In genomic region chr12:30782316-30783173, GRCh38 we compare ENCODE assay signal across 14 cellular contexts. TPM values are rescaled to one million over a fixed set of nuclear protein-coding genes. Genes with fewer than 3 reads are reported as not detected.
DNase-seq lines count a peak whose midpoint lies in the region; ATAC-seq and TF ChIP-seq lines count a peak whose summit lies in the region.
"Had no signal": no experiment of that assay in that cellular context is flagged by ENCODE, and none has a peak within 500 bp of the region (broad histone marks: within the 10 kb centered on the region; RNA-seq: fewer than 3 reads in every experiment).

No MANE protein-coding gene starts in this region.

- in situ Hi-C loops in Panc1 (cut with HindIII; ENCODE audit: low pct_unique_long_range_greater_than_20kb, low sequenced_read_pairs): no loop called here
- in situ Hi-C loops in KBM-7 (cut with MboI; ENCODE audit: low pct_unique_long_range_greater_than_20kb, low sequenced_read_pairs): no loop called here

- H3K27me3 ChIP-seq in AG04450 (ENCODE audit: control insufficient read depth, insufficient read depth, low read length) (no peaks in the 10 kb centered on the region), Panc1 (ENCODE audit: control insufficient read depth, insufficient read depth, low read length) (no peaks in the 10 kb centered on the region), heart right ventricle (no peaks in the 10 kb centered on the region), prostate gland (replicated peaks; ENCODE audit: insufficient read depth) (no peaks in the 10 kb centered on the region), Karpas-422 (ENCODE audit: low read length) (no peaks in the 10 kb centered on the region)

- BruUV-seq in Panc1 (replicated peaks; lab: Mats Ljungman, UMichigan): no TSS peak

- H3K36me3 ChIP-seq in Panc1 (ENCODE audit: control insufficient read depth, insufficient read depth, low read length) (no peaks in the 10 kb centered on the region), heart right ventricle (no peaks in the 10 kb centered on the region), prostate gland (no peaks in the 10 kb centered on the region), Karpas-422 (ENCODE audit: insufficient read depth, low read length) (no peaks in the 10 kb centered on the region)
- H3K36me3 ChIP-seq: HAP-1 had no signal

- DNase-seq in AG04450 (ENCODE audit: low read depth, low spot score): no peak
- no peak for DNase-seq in Panc1 (ENCODE audit: low read depth, low spot score)
- peak; percentile 42 to 43 for DNase-seq in heart right ventricle
- peak; percentile 34 for DNase-seq in prostate gland (ENCODE audit: low spot score)
- DNase-seq in Karpas-422: no peak
- no peak for DNase-seq in KBM-7
- DNase-seq in mesenteric fat pad (ENCODE audit: low spot score): no peak
- DNase-seq: AML-193, DMS79 treated with DMSO at 0.1 percent for 48 hours, NCI-H1105, NCI-H2081 treated with DMSO at 0.1 percent for 48 hours, NCI-H748 treated with DMSO at 0.1 percent for 48 hours, PC-3 had no signal

- ATAC-seq in Panc1 (peak; percentile 17; the same call in 1 of the 2 replicates), heart right ventricle (peak in 7 of 8 donors; percentile 41 to 89 (median 69))
- ATAC-seq: PC-3 had no signal

- intact Hi-C loops in Panc1 (cut with micrococcal nuclease; ENCODE audit: unreplicated experiment): no loop called here
- intact Hi-C loops in heart right ventricle (cut with DNase I): no loop called here
- intact Hi-C loops in prostate gland (cut with DNase I): no loop called here

- H3K4me3 ChIP-seq in AG04450 (ENCODE audit: low read depth, low read length) (no peak overlapping the region), Panc1 (ENCODE audit: low read depth in 2 of 2, low read length in 2 of 2) (no peak overlapping the region), heart right ventricle (no peak overlapping the region), prostate gland (no peak overlapping the region), Karpas-422 (ENCODE audit: low read length) (no peak overlapping the region)
- H3K4me3 ChIP-seq: HAP-1 had no signal

- 38 to 55% methylated on average over 3 of the region's 3 CpGs for WGBS in heart right ventricle, 2 donors
- 59% methylated on average over 3 of the region's 3 CpGs for WGBS in prostate gland

- H3K79me2 ChIP-seq in Karpas-422 (ENCODE audit: low read length): no peaks in the 10 kb centered on the region

- no peak overlapping the region for H2AFZ ChIP-seq in Karpas-422 (ENCODE audit: low read length)

- no peaks in the 10 kb centered on the region for H3K9me2 ChIP-seq in Karpas-422 (replicated peaks; ENCODE audit: insufficient read depth, low read length)

- H3K9me3 ChIP-seq in AG04450 (ENCODE audit: control insufficient read depth, insufficient read depth, low read length): no peaks in the 10 kb centered on the region
- H3K9me3 ChIP-seq in Panc1 (ENCODE audit: control insufficient read depth, insufficient read depth, low read depth, low read length): peaks cover 21% of the 10 kb centered on the region
- peaks cover 0 to 15% (median 5%) of the 10 kb centered on the region in 11 donors for H3K9me3 ChIP-seq in heart right ventricle
- no peaks in the 10 kb centered on the region for H3K9me3 ChIP-seq in prostate gland
- H3K9me3 ChIP-seq in Karpas-422 (ENCODE audit: low read length): peaks cover 4% of the 10 kb centered on the region; the same call in 1 of the 2 replicates

- no peak overlapping the region for H3K9ac ChIP-seq in Karpas-422 (ENCODE audit: low read length)

- H4K20me1 ChIP-seq in Karpas-422 (ENCODE audit: insufficient read depth, low read depth, low read length): no peaks in the 10 kb centered on the region

- TF ChIP-seq CTCF in AG04450 (IDR thresholded peaks at IDR 0.05; ENCODE audit: low read depth, low read length) (no peak), Panc1 (IDR thresholded peaks at IDR 0.05) (no peak), heart right ventricle (IDR thresholded peaks at IDR 0.05) (no peak), prostate gland (IDR thresholded peaks at IDR 0.05) (no peak)

- POLR2A ChIA-PET in AG04450 (lab: Yijun Ruan, JAX): no interaction called here
- POLR2A ChIA-PET in Panc1 (lab: Charles Lee): interaction anchor here (0.6 kb wide), 1 partner anchor 110 kb away, joined by 3 read pairs; no protein-coding TSS in a partner anchor

- CTCF ChIA-PET in AG04450 (lab: Charles Lee) (no interaction called here), Panc1 (lab: Charles Lee) (no interaction called here)

- no peak for TF ChIP-seq POLR2A in prostate gland (IDR thresholded peaks at IDR 0.05)

- H3K4me2 ChIP-seq in Karpas-422 (ENCODE audit: low read depth, low read length, poor library complexity, severe bottlenecking): no peak overlapping the region

- no peaks in the 10 kb centered on the region for H3K4me1 ChIP-seq in Panc1 (ENCODE audit: control insufficient read depth, insufficient read depth, low read length)
- H3K4me1 ChIP-seq in heart right ventricle: no peaks in the 10 kb centered on the region
- no peaks in the 10 kb centered on the region for H3K4me1 ChIP-seq in prostate gland (replicated peaks)
- no peaks in the 10 kb centered on the region for H3K4me1 ChIP-seq in Karpas-422 (ENCODE audit: low read length)

- H3K27ac ChIP-seq in AG04450 (ENCODE audit: low read depth, low read length): peak overlapping the region; percentile 21
- H3K27ac ChIP-seq in Panc1 (ENCODE audit: low read length): no peak overlapping the region
- no peak overlapping the region for H3K27ac ChIP-seq in heart right ventricle
- no peak overlapping the region for H3K27ac ChIP-seq in prostate gland
- no peak overlapping the region for H3K27ac ChIP-seq in Karpas-422 (ENCODE audit: low read length)

RNA-seq across cellular contexts. Expression of gene CAPRIN2, which starts 27.8 kb away (rescaled TPM):
- 13.7 and 15.6 TPM in 2 replicates for polyA plus RNA-seq in AG04450 (2011; rRNA removed)
- 10.2 and 16.6 TPM in 2 replicates for polyA minus RNA-seq in AG04450 (2011; rRNA and poly(A)+ RNA removed)
- total RNA-seq in Panc1 (2021; ENCODE audit: unreplicated experiment): 28.6 TPM
- 14.2 TPM for polyA plus RNA-seq in Panc1 (2012; ENCODE audit: insufficient read length)
- 10 to 100 TPM; 22.2 to 33.0 (median 28.9) TPM for total RNA-seq in heart right ventricle
- polyA plus RNA-seq in heart right ventricle: 10 to 100 TPM; 10.4 to 20.6 TPM
- 10 to 100 TPM; 20.4 to 40.0 TPM for total RNA-seq in prostate gland
- total RNA-seq in Karpas-422 (2014; rRNA removed; shearing (Covaris generic); ENCODE audit: low replicate concordance): 24.9 and 39.8 TPM in 2 replicates
- 14.5 TPM for total RNA-seq in mesenteric fat pad

Comparison
In these comparisons a context has a peak if more than half of its experiments do, and no peak if none do; other contexts are left out.
1. DNase-seq: peak in heart right ventricle (2 of 2) and prostate gland (single experiment); none in AG04450 (single experiment), Panc1 (single experiment), Karpas-422 (single experiment), KBM-7 (single experiment) and mesenteric fat pad (single experiment).